ENCODE assay signal across 8 cellular contexts in the genomic region with DNA sequence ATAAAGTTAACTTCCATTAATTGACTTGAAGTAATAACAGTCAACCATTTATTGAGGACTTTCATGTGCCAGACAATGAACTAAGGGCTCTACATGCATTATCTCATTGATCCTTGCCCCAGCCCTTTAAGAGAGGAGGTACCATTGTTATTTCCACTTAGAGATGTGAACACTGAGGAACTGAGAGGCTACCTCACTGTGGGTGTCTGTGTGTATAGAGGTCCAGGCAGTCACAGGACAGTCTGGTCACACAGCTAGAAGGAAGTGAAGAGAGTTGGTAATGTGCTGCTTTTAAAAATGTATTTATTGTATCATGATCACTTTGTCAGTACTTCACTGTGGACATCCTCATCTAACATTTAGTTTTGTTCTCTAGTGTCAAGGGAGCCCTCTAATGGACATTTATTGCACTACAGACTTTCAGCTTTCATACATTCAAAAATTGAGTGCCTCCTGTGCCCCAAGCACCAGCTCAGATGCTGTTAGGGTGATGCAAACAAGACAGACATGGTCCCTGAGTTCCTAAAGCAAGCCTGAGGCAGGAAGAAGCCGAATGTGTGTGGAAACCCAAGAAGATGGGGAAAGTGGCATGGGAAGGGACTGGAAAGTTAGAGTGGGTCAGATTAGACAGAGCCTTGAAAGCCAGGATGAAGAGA.
DNase-seq lines count a peak whose midpoint lies in the region; ATAC-seq and TF ChIP-seq lines count a peak whose summit lies in the region.

No MANE protein-coding gene starts in this region.

- H3K36me3 ChIP-seq in osteoblast (ENCODE audit: insufficient read depth, low read length) = no peaks in the 10 kb centered on the region

- H3K27ac ChIP-seq in osteoblast (ENCODE audit: low read depth, low read length) = no peak overlapping the region

- no peaks in the 10 kb centered on the region for H3K9me3 ChIP-seq in osteoblast (ENCODE audit: low read depth, low read length)

- peak; percentile 61 for ATAC-seq in HG02763 (IDR thresholded peaks at IDR 0.05; ENCODE audit: unreplicated experiment)
- no peak for ATAC-seq in HG02571 (IDR thresholded peaks at IDR 0.05; ENCODE audit: unreplicated experiment)

- H2AFZ ChIP-seq in osteoblast (ENCODE audit: low read length) = no peak overlapping the region

- H3K27me3 ChIP-seq in osteoblast (ENCODE audit: insufficient read depth, low read length) = no peaks in the 10 kb centered on the region

- H3K4me3 ChIP-seq in osteoblast (ENCODE audit: insufficient read depth, low read length) = no peak overlapping the region

- peak; percentile 75 for TF ChIP-seq CTCF in osteoblast (IDR thresholded peaks at IDR 0.05; ENCODE audit: extremely low read depth, low read depth, low read length)

- no peaks in the 10 kb centered on the region for H3K79me2 ChIP-seq in osteoblast (ENCODE audit: insufficient read depth, low read length)

- no peaks in the 10 kb centered on the region for H3K4me1 ChIP-seq in osteoblast (ENCODE audit: insufficient read depth, low read length)

- no peaks in the 10 kb centered on the region for H4K20me1 ChIP-seq in osteoblast (ENCODE audit: insufficient read depth, low read length)

- DNase-seq in A172 (ENCODE audit: low spot score) = peak; percentile 53
- peak; percentile 19 for DNase-seq in GF-D8 (lab: John Stamatoyannopoulos, UW)
- DNase-seq in NCI-H2196 treated with DMSO at 0.1 percent for 48 hours (lab: John Stamatoyannopoulos, UW; ENCODE audit: unreplicated experiment) = peak; percentile 13
- peak; percentile 3 to 9 for DNase-seq in activated CD4-positive, alpha-beta T cell treated with anti-CD3 and anti-CD28 coated beads, Interleukin-2, amount 50 U/mL, for 48 hours
- DNase-seq in fibroblast of the conjunctiva (ENCODE audit: low read depth) = peak; percentile 49
- peak; percentile 81 for DNase-seq in osteoblast (ENCODE audit: insufficient read length, low spot score, missing footprints)

- no peak overlapping the region for H3K4me2 ChIP-seq in osteoblast (ENCODE audit: insufficient read depth, low read length)

Comparison
In these comparisons a context has a peak if more than half of its experiments do, and no peak if none do; other contexts are left out.
1. DNase-seq: peak in every context shown above with its lines; median percentile 81 in osteoblast; 53 in A172; 49 in fibroblast of the conjunctiva; 19 in GF-D8; 13 in NCI-H2196 treated with DMSO at 0.1 percent for 48 hours; 6 in activated CD4-positive, alpha-beta T cell treated with anti-CD3 and anti-CD28 coated beads, Interleukin-2, amount 50 U/mL, for 48 hours.